Comparison of ENCODE assay signal across 9 cellular contexts in genomic region chr10:113511419-113511818, GRCh38. TPM values are rescaled to one million over a fixed set of nuclear protein-coding genes. Genes with fewer than 3 reads are reported as not detected.
"Had no signal": no experiment of that assay in that cellular context is flagged by ENCODE, and none has a peak within 500 bp of the region (broad histone marks: within the 10 kb centered on the region; RNA-seq: fewer than 3 reads in every experiment).

No MANE protein-coding gene starts in this region.

- FAIRE-seq: G401.6, GM12878, GM12891, GM12892, GM18507, GM19239 had no signal

- H3K4me3 ChIP-seq: GM12878 had no signal

- DNase-seq: GDM1, GF-D8 had no signal

- ATAC-seq: GM12878 had no signal

RNA-seq across cellular contexts. Expression of gene HABP2, which starts 41.4 kb away (rescaled TPM):
- total RNA-seq: G401 had no signal
- polyA plus RNA-seq: GM12878 had no signal
